ENCODE assay signal across 24 cellular contexts in genomic region chr17:21240375-21241055, GRCh38. TPM values are rescaled to one million over a fixed set of nuclear protein-coding genes. Genes with fewer than 3 reads are reported as not detected.
DNase-seq lines count a peak whose midpoint lies in the region; ATAC-seq and TF ChIP-seq lines count a peak whose summit lies in the region.
"Had no signal": no experiment of that assay in that cellular context is flagged by ENCODE, and none has a peak within 500 bp of the region (broad histone marks: within the 10 kb centered on the region; RNA-seq: fewer than 3 reads in every experiment).

No MANE protein-coding gene starts in this region.

- H3K36me3 ChIP-seq in HUES64 (ENCODE audit: insufficient read depth, low read length) (no peaks in the 10 kb centered on the region), iPS-15b (ENCODE audit: control insufficient read depth, insufficient read depth, low read length) (peaks cover 9% of the 10 kb centered on the region)
- H3K36me3 ChIP-seq: brain microvascular endothelial cell, SJSA1 had no signal

- H3K9me3 ChIP-seq in HUES64 (ENCODE audit: insufficient read depth, low read depth, low read length): no peaks in the 10 kb centered on the region
- H3K9me3 ChIP-seq in iPS-15b (ENCODE audit: control insufficient read depth, insufficient read depth, low read length): no peaks in the 10 kb centered on the region
- H3K9me3 ChIP-seq: left ventricle myocardium inferior, SJSA1 had no signal

- DNase-seq in myocyte (ENCODE audit: low read depth) (peak; percentile 55), type B pancreatic cell (ENCODE audit: extremely low spot score, unreplicated experiment) (no peak), Ammon's horn (ENCODE audit: low spot score) (no peak)
- no peak for DNase-seq in effector memory CD8-positive, alpha-beta T cell
- DNase-seq in stimulated activated CD4-positive, alpha-beta T cell treated with anti-CD3 and anti-CD28 coated beads, Interleukin-4, amount 100 ng/mL, for 4 hours: no peak
- DNase-seq: activated B cell treated with CpG ODN at 0.5 μM for 24 hours; activated naive CD4-positive, alpha-beta T cell treated with anti-CD3 and anti-CD28 coated beads for 36 hours; Calu3; DMS79 treated with DMSO at 0.1 percent for 48 hours; GF-D8; left ventricle myocardium inferior; naive B cell; NCI-H1092; retina; stimulated activated CD4-positive, alpha-beta T cell treated with anti-CD3 and anti-CD28 coated beads, Interleukin-4, amount 100 ng/mL, for 24 hours; stimulated activated naive B cell treated with anti-CD40 and anti-IgM and Interleukin-4, amounts not matched to agents 10 μg/mL and 1 μg/mL and 100 μg/mL, for 72 hours had no signal

- H3K27me3 Mint-ChIP-seq in type B pancreatic cell: no peaks in the 10 kb centered on the region
- H3K27me3 Mint-ChIP-seq in effector memory CD8-positive, alpha-beta T cell: no peaks in the 10 kb centered on the region
- H3K27me3 Mint-ChIP-seq: IgD-negative memory B cell; naive B cell; stimulated activated naive B cell treated with anti-CD40 and anti-IgM and Interleukin-4, amounts not matched to agents 10 μg/mL and 1 μg/mL and 100 μg/mL, for 72 hours had no signal

- H3K27me3 ChIP-seq in HUES64 (ENCODE audit: insufficient read depth, low read length): no peaks in the 10 kb centered on the region
- H3K27me3 ChIP-seq in iPS-15b (ENCODE audit: control insufficient read depth, insufficient read depth, low read length): no peaks in the 10 kb centered on the region
- H3K27me3 ChIP-seq: brain microvascular endothelial cell, SJSA1 had no signal

- H3K27ac ChIP-seq in HUES64 (ENCODE audit: low read depth, low read length): peak overlapping the region; percentile 65
- H3K27ac ChIP-seq: brain microvascular endothelial cell, epithelial cell of prostate, HL-60, left ventricle myocardium inferior, SJSA1 had no signal

- H3K9ac ChIP-seq in HUES64 (ENCODE audit: low read depth, low read length): peak overlapping the region; percentile 41
- peak overlapping the region; percentile 24 for H3K9ac ChIP-seq in iPS-15b (ENCODE audit: low read depth, low read length)

- no peak overlapping the region for H3K4me3 ChIP-seq in HUES64 (ENCODE audit: low read length)
- no peak overlapping the region for H3K4me3 ChIP-seq in iPS-15b (ENCODE audit: low read depth, low read length)
- H3K4me3 ChIP-seq: left ventricle myocardium inferior, SJSA1 had no signal

- H3K9me3 Mint-ChIP-seq in type B pancreatic cell: peaks cover 4% of the 10 kb centered on the region
- H3K9me3 Mint-ChIP-seq in effector memory CD8-positive, alpha-beta T cell: no peaks in the 10 kb centered on the region
- H3K9me3 Mint-ChIP-seq: activated B cell treated with CpG ODN at 0.5 μM for 24 hours; activated naive CD4-positive, alpha-beta T cell treated with anti-CD3 and anti-CD28 coated beads for 36 hours; IgD-negative memory B cell had no signal

- H3K27ac Mint-ChIP-seq in type B pancreatic cell: peak overlapping the region; percentile 81
- peak overlapping the region in 1 of 2 donors; percentile 27 for H3K27ac Mint-ChIP-seq in effector memory CD8-positive, alpha-beta T cell
- H3K27ac Mint-ChIP-seq: activated B cell treated with CpG ODN at 0.5 μM for 24 hours; activated naive CD4-positive, alpha-beta T cell treated with anti-CD3 and anti-CD28 coated beads for 36 hours; stimulated activated naive B cell treated with anti-CD40 and anti-IgM and Interleukin-4, amounts not matched to agents 10 μg/mL and 1 μg/mL and 100 μg/mL, for 72 hours had no signal

- no peak for ATAC-seq in effector memory CD8-positive, alpha-beta T cell (replicated peaks)

- peaks cover 10% of the 10 kb centered on the region for H3K4me1 Mint-ChIP-seq in type B pancreatic cell (ENCODE audit: unreplicated experiment)
- H3K4me1 Mint-ChIP-seq in effector memory CD8-positive, alpha-beta T cell (ENCODE audit: low read depth in 2 of 2): peaks cover 0 to under 1% of the 10 kb centered on the region in 2 donors
- H3K4me1 Mint-ChIP-seq: activated B cell treated with CpG ODN at 0.5 μM for 24 hours, IgD-negative memory B cell had no signal

- WGBS in HUES64: 56% methylated on average over 23 of the region's 24 CpGs

- no peak overlapping the region for H3K4me3 Mint-ChIP-seq in type B pancreatic cell
- H3K4me3 Mint-ChIP-seq in effector memory CD8-positive, alpha-beta T cell: no peak overlapping the region
- H3K4me3 Mint-ChIP-seq: activated B cell treated with CpG ODN at 0.5 μM for 24 hours; activated naive CD4-positive, alpha-beta T cell treated with anti-CD3 and anti-CD28 coated beads for 36 hours; CD14-positive monocyte; IgD-negative memory B cell; naive B cell; stimulated activated naive B cell treated with anti-CD40 and anti-IgM and Interleukin-4, amounts not matched to agents 10 μg/mL and 1 μg/mL and 100 μg/mL, for 72 hours had no signal

- H3K36me3 Mint-ChIP-seq in type B pancreatic cell: no peaks in the 10 kb centered on the region
- H3K36me3 Mint-ChIP-seq in effector memory CD8-positive, alpha-beta T cell (ENCODE audit: insufficient read depth): peaks cover 8% of the 10 kb centered on the region
- H3K36me3 Mint-ChIP-seq: IgD-negative memory B cell, naive B cell had no signal

- TF ChIP-seq CTCF in type B pancreatic cell (conservative IDR thresholded peaks at IDR 0.05): no peak

- peaks cover 17% of the 10 kb centered on the region for H3K4me1 ChIP-seq in HUES64 (ENCODE audit: insufficient read depth, low read length)
- H3K4me1 ChIP-seq in iPS-15b (ENCODE audit: control insufficient read depth, insufficient read depth, low read length): peaks cover 3% of the 10 kb centered on the region
- H3K4me1 ChIP-seq: SJSA1 had no signal

RNA-seq across cellular contexts. Expression of gene NATD1, which starts 12.7 kb away (rescaled TPM):
- polyA plus RNA-seq in HUES64 (2013, experiment 1 of 2): 7.9 TPM
- 8.5 TPM for polyA plus RNA-seq in HUES64 (2013, experiment 2 of 2)
- total RNA-seq in myocyte (24.9 and 25.8 TPM in 2 replicates), type B pancreatic cell (ENCODE audit: low replicate concordance) (9.8 and 10.7 TPM in 2 replicates)
- 17.7 TPM for polyA plus RNA-seq in myocyte (2012)

RNA-seq across cellular contexts. Expression of gene TMEM11, which starts 26.6 kb away (rescaled TPM):
- polyA plus RNA-seq in HUES64 (2013, experiment 1 of 2): 32.2 TPM
- polyA plus RNA-seq in HUES64 (2013, experiment 2 of 2): 30.5 TPM
- total RNA-seq in myocyte (26.3 and 44.3 TPM in 2 replicates), type B pancreatic cell (ENCODE audit: low replicate concordance) (28.4 and 33.4 TPM in 2 replicates)
- 38.5 TPM for polyA plus RNA-seq in myocyte (2012)

RNA-seq across cellular contexts. Expression of gene MAP2K3, which starts 44.0 kb away (rescaled TPM):
- 22.3 TPM for polyA plus RNA-seq in HUES64 (2013, experiment 1 of 2)
- polyA plus RNA-seq in HUES64 (2013, experiment 2 of 2): 24.4 TPM
- total RNA-seq in myocyte: 23.2 and 25.8 TPM in 2 replicates
- polyA plus RNA-seq in myocyte (2012): 66.4 TPM
- 23.6 and 27.5 TPM in 2 replicates for total RNA-seq in type B pancreatic cell (ENCODE audit: low replicate concordance)
